In genomic region chr3:119139360-119139759, GRCh38 we compare ENCODE assay signal across 7 cellular contexts. TPM values are rescaled to one million over a fixed set of nuclear protein-coding genes. Genes with fewer than 3 reads are reported as not detected.
"Had no signal": no experiment of that assay in that cellular context is flagged by ENCODE, and none has a peak within 500 bp of the region (broad histone marks: within the 10 kb centered on the region; RNA-seq: fewer than 3 reads in every experiment).

No MANE protein-coding gene starts in this region.

RNA-seq across cellular contexts. Expression of gene TEX55, which starts 6.6 kb away (rescaled TPM):
- total RNA-seq: GM23248, H1, H4, H7, H9, HFFc6 had no signal
- polyA plus RNA-seq: GM23248, GM23338, H1 had no signal

RNA-seq across cellular contexts. Expression of gene UPK1B, which starts 34.0 kb away (rescaled TPM):
- total RNA-seq: GM23248, H4 had no signal
- polyA plus RNA-seq: GM23248 had no signal
